Comparison of ENCODE assay signal across 26 cellular contexts in genomic region chr10:133481657-133482056, GRCh38. TPM values are rescaled to one million over a fixed set of nuclear protein-coding genes. Genes with fewer than 3 reads are reported as not detected.
"Had no signal": no experiment of that assay in that cellular context is flagged by ENCODE, and none has a peak within 500 bp of the region (broad histone marks: within the 10 kb centered on the region; RNA-seq: fewer than 3 reads in every experiment).

No MANE protein-coding gene starts in this region.

- H3K4me1 ChIP-seq: Peyer's patch, SJSA1 had no signal

- H3K4me3 Mint-ChIP-seq: activated naive CD8-positive, alpha-beta T cell; activated T-cell treated with anti-CD3 and anti-CD28 coated beads, Interleukin-2, amount 50 U/mL, for 4 hours; brain; WTC11 had no signal

- ATAC-seq: activated T-cell treated with anti-CD3 and anti-CD28 coated beads, Interleukin-2, amount 50 U/mL, for 4 hours; SK-N-SH treated with all-trans-retinoic acid at 6 μM for 48 hours; WTC11 had no signal

- DNase-seq: activated CD4-positive, CD25-positive, alpha-beta regulatory T cell treated with anti-CD3 and anti-CD28 coated beads, Interleukin-2, amount 50 U/mL, for 72 hours; activated CD8-positive, alpha-beta memory T cell treated with anti-CD3 and anti-CD28 coated beads for 24 hours; activated effector memory CD4-positive, alpha-beta T cell treated with anti-CD3 and anti-CD28 coated beads, Interleukin-2, amount 50 U/mL, for 16 hours; activated naive CD4-positive, alpha-beta T cell treated with Interleukin-2 at 50 U/mL for 16 hours; activated T-cell treated with anti-CD3 and anti-CD28 coated beads, Interleukin-2, amount 50 U/mL, for 4 hours; amygdala; Kasumi-1; NCI-H1105 treated with DMSO at 0.1 percent for 48 hours; NCI-H1436 treated with DMSO at 0.1 percent for 48 hours; NCI-H187; NCI-H2081; NCI-H510A treated with DMSO at 0.1 percent for 48 hours; NCI-H69; NK-92 treated with Interleukin-12 subunit alpha and Interleukin-12 subunit beta, amount 100 ng/mL, for 24 hours; OCI-M1; Peyer's patch; SHP77; SW 1271 had no signal

- H3K27me3 Mint-ChIP-seq: activated naive CD8-positive, alpha-beta T cell had no signal

- H3K27ac Mint-ChIP-seq: activated naive CD8-positive, alpha-beta T cell; brain; WTC11 had no signal

- H3K27me3 ChIP-seq: Peyer's patch, SJSA1 had no signal

- H3K9me3 ChIP-seq: SJSA1 had no signal

- H3K4me1 Mint-ChIP-seq: brain, WTC11 had no signal

- H3K36me3 ChIP-seq: Peyer's patch, SJSA1 had no signal

- H3K4me3 ChIP-seq: K562, Peyer's patch, SJSA1 had no signal

- H3K27ac ChIP-seq: Peyer's patch, RWPE1, SJSA1 had no signal

RNA-seq across cellular contexts. Expression of gene SPRN, which starts 57.2 kb away (rescaled TPM):
- total RNA-seq: activated T-cell treated with anti-CD3 and anti-CD28 coated beads, Interleukin-2, amount 50 U/mL, for 4 hours; K562; SJSA1; T-helper 1 cell treated with Interleukin-12 subunit alpha and Interleukin-12 subunit beta and Interleukin-4 antibody, amounts not matched to agents 30 ng/mL and 1 ng/mL, for 36 hours had no signal
